8 cellular contexts compared by ENCODE assay signal in the genomic region with DNA sequence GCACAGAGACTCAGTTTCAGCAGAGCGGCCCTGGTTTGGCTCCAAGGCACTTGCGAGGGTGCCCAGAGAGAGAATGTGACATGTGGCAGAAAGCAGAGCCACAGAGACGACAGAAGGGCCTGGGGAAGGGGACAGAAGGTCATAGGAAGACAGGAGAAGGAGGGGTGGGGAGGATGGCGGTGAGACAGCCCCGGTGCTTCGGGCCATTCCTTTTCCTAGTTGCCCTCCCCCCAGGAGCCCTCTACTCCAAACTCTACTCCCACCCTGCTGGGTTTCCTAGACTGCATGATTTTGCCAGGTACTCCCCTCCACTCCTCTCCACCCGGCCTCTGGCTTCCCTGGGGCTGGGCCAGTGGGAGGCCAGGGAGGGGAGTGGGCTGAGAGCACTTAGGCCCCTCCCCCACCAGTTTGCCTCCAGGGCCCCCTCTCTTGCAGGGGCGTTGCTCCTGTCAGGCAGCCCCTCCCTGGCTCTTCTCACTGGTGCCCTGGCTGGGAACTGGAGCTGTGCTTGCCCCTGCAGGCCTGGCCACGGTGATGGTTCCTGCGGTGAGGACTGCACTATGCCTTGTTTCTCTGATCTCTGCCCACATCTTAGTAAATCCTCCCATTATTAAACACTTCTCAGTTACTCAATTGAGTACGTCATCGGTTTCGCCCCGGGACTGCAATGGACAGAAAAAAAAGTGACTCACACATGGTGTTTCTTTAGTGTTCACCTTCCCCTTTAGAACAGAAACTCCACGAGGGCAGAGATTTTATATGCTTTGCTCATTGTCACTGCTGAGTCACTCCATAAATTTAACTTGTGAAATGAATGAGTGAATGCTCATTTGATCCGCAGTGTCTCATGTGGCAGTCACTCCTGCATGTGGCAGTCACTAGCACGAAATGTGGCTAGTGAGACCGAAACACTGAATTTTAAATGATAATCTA. TPM values are rescaled to one million over a fixed set of nuclear protein-coding genes. Genes with fewer than 3 reads are reported as not detected.
DNase-seq lines count a peak whose midpoint lies in the region; ATAC-seq and TF ChIP-seq lines count a peak whose summit lies in the region.

No MANE protein-coding gene starts in this region.

- peak overlapping the region; percentile 40 for H3K4me3 ChIP-seq in AG10803 (ENCODE audit: low read length)

- peak overlapping the region; percentile 88 for H3K27ac ChIP-seq in adipose tissue (ENCODE audit: low read depth, low read length)

- no peak for TF ChIP-seq CTCF in AG10803 (conservative IDR thresholded peaks at IDR 0.05; ENCODE audit: low read length)

- no peak for ATAC-seq in HG03108 (IDR thresholded peaks at IDR 0.05; ENCODE audit: unreplicated experiment)

- intact Hi-C loops in posterior cingulate gyrus (cut with DNase I): no loop called here

- peak; percentile 95 for DNase-seq in AG10803 (ENCODE audit: low read depth)
- peak; percentile 65 for DNase-seq in LHCN-M2 (ENCODE audit: low read depth)
- peak; percentile 55 for DNase-seq in iPS-NIHi11 (ENCODE audit: low spot score)
- DNase-seq in stimulated activated CD4-positive, alpha-beta T cell treated with anti-CD3 and anti-CD28 coated beads, Interleukin-2, amount 100 ng/mL, for 48 hours: peak; percentile 29 to 38
- DNase-seq in posterior cingulate gyrus: no peak
- no peak for DNase-seq in NCI-H2081 treated with DMSO at 0.1 percent for 48 hours (lab: John Stamatoyannopoulos, UW)

- 43 to 69% (median 47%) methylated on average over 18 of the region's 18 CpGs for WGBS in adipose tissue, 3 donors

RNA-seq across cellular contexts. Expression of a gene that starts 58.7 kb away (rescaled TPM):
- 75.7 and 83.2 TPM in 2 replicates for total RNA-seq in LHCN-M2 (2014; rRNA removed)
- polyA plus RNA-seq in LHCN-M2 (2012): 17.5 TPM
- 10 to 100 TPM; 11.4 to 26.9 (median 24.4) TPM for polyA plus RNA-seq in adipose tissue

Comparison
In these comparisons a context has a peak if more than half of its experiments do, and no peak if none do; other contexts are left out.
1. DNase-seq: peak in AG10803 (single experiment), LHCN-M2 (single experiment), iPS-NIHi11 (single experiment) and stimulated activated CD4-positive, alpha-beta T cell treated with anti-CD3 and anti-CD28 coated beads, Interleukin-2, amount 100 ng/mL, for 48 hours (2 of 2); none in posterior cingulate gyrus (0 of 10) and NCI-H2081 treated with DMSO at 0.1 percent for 48 hours (single experiment).